8 cellular contexts compared by ENCODE assay signal in genomic region chr1:248873993-248874671, GRCh38. TPM values are rescaled to one million over a fixed set of nuclear protein-coding genes. Genes with fewer than 3 reads are reported as not detected.
DNase-seq lines count a peak whose midpoint lies in the region; ATAC-seq lines count a peak whose summit lies in the region.

No MANE protein-coding gene starts in this region.

- no peak overlapping the region for H3K14ac ChIP-seq in mesenchymal stem cell (ENCODE audit: low read length in 2 of 2)

- no peaks in the 10 kb centered on the region for H3K9me3 ChIP-seq in ectodermal cell (ENCODE audit: control insufficient read depth, low read length)
- no peaks in the 10 kb centered on the region for H3K9me3 ChIP-seq in mesenchymal stem cell (ENCODE audit: control insufficient read depth, low read length)

- H3K27ac Mint-ChIP-seq in activated CD4-positive, alpha-beta memory T cell treated with anti-CD3 and anti-CD28 coated beads for 36 hours = peak overlapping the region; percentile 92

- peaks cover 3% of the 10 kb centered on the region for H3K9me3 Mint-ChIP-seq in activated CD4-positive, alpha-beta memory T cell treated with anti-CD3 and anti-CD28 coated beads for 36 hours

- H3K36me3 Mint-ChIP-seq in activated CD4-positive, alpha-beta memory T cell treated with anti-CD3 and anti-CD28 coated beads for 36 hours = peaks cover 10% of the 10 kb centered on the region

- H3K4me3 Mint-ChIP-seq in activated CD4-positive, alpha-beta memory T cell treated with anti-CD3 and anti-CD28 coated beads for 36 hours = peak overlapping the region; percentile 91

- H3K4me1 ChIP-seq in ectodermal cell (ENCODE audit: control insufficient read depth, insufficient read depth, low read length) (no peaks in the 10 kb centered on the region), mesenchymal stem cell (ENCODE audit: control insufficient read depth, insufficient read depth, low read depth, low read length) (peaks cover 1% of the 10 kb centered on the region)

- POLR2A ChIA-PET in activated CD4-positive, alpha-beta memory T cell treated with anti-CD3 and anti-CD28 coated beads for 36 hours (lab: Charles Lee) = interaction anchor here (1.5 to 2.4 kb wide), 4 partner anchors 11 to 48 kb away, joined by 10 to 17 read pairs (median 12); partner anchors contain the start of genes SH3BP5L, ZNF672 and ZNF692

- no peak overlapping the region for H2AK5ac ChIP-seq in mesenchymal stem cell (ENCODE audit: low read length, severe bottlenecking)

- H4K8ac ChIP-seq in mesenchymal stem cell (ENCODE audit: low read length) = no peak overlapping the region

- no peaks in the 10 kb centered on the region for H3K36me3 ChIP-seq in ectodermal cell (ENCODE audit: control insufficient read depth, insufficient read depth, low read length)
- H3K36me3 ChIP-seq in mesenchymal stem cell (ENCODE audit: control insufficient read depth in 1 of 2, insufficient read depth in 2 of 2, low read depth in 1 of 2, low read length in 2 of 2) = no peaks in the 10 kb centered on the region

- H2BK15ac ChIP-seq in mesenchymal stem cell (ENCODE audit: low read depth, poor library complexity, severe bottlenecking) = no peak overlapping the region

- peaks cover 24% of the 10 kb centered on the region for H3K4me1 Mint-ChIP-seq in activated CD4-positive, alpha-beta memory T cell treated with anti-CD3 and anti-CD28 coated beads for 36 hours (ENCODE audit: low read depth)

- H3K79me1 ChIP-seq in mesenchymal stem cell (replicated peaks; ENCODE audit: low read length, poor library complexity, severe bottlenecking) = no peaks in the 10 kb centered on the region

- H4K91ac ChIP-seq in mesenchymal stem cell (ENCODE audit: low read length) = no peak overlapping the region

- H3K18ac ChIP-seq in mesenchymal stem cell (ENCODE audit: low read depth in 1 of 2, low read length in 2 of 2) = no peak overlapping the region

- peak overlapping the region; percentile 90 for H3K9ac ChIP-seq in mesenchymal stem cell (ENCODE audit: low read length)

- no peak overlapping the region for H3K4ac ChIP-seq in mesenchymal stem cell (ENCODE audit: low read depth in 1 of 2, low read length in 2 of 2)

- H2BK5ac ChIP-seq in mesenchymal stem cell (ENCODE audit: low read depth, low read length, poor library complexity, severe bottlenecking) = no peak overlapping the region

- H3K4me2 ChIP-seq in mesenchymal stem cell (ENCODE audit: low read length, poor library complexity, severe bottlenecking) = peak overlapping the region; percentile 46

- DNase-seq in AG08396 (ENCODE audit: low spot score) (peak; percentile 50), NCI-H748 treated with DMSO at 0.1 percent for 48 hours (lab: John Stamatoyannopoulos, UW) (peak; percentile 85), mesenchymal stem cell (no peak)
- peak; percentile 89 for DNase-seq in activated CD4-positive, alpha-beta memory T cell treated with anti-CD3 and anti-CD28 coated beads for 36 hours
- DNase-seq in stimulated activated CD4-positive, alpha-beta T cell treated with anti-CD3 and anti-CD28 coated beads, TNF-alpha, amount 100 ng/mL, for 48 hours (ENCODE audit: low read depth in 3 of 3) = peak; percentile 67 to 74 (median 72)

- H2AFZ ChIP-seq in mesenchymal stem cell (ENCODE audit: low read depth, low read length) = no peak overlapping the region

- ATAC-seq in GM19395 (IDR thresholded peaks at IDR 0.05; ENCODE audit: unreplicated experiment) = peak; percentile 72
- ATAC-seq in HG03520 (IDR thresholded peaks at IDR 0.05; ENCODE audit: unreplicated experiment) = peak; percentile 57

- peaks cover 8% of the 10 kb centered on the region for H3K27me3 Mint-ChIP-seq in activated CD4-positive, alpha-beta memory T cell treated with anti-CD3 and anti-CD28 coated beads for 36 hours

- intact Hi-C loops in activated CD4-positive, alpha-beta memory T cell treated with anti-CD3 and anti-CD28 coated beads for 36 hours (cut with micrococcal nuclease) = loop anchor here (1.0 kb wide), 5 partner anchors 11 to 48 kb away; partner anchors contain the start of genes PGBD2, ZNF672 and ZNF692

- H3K23ac ChIP-seq in mesenchymal stem cell (ENCODE audit: low read length in 2 of 2) = no peak overlapping the region

- WGBS in ectodermal cell, 2 experiments = 7 to 8% methylated on average over 24 of the region's 24 CpGs
- 6% methylated on average over 21 of the region's 24 CpGs for WGBS in mesenchymal stem cell

- no peaks in the 10 kb centered on the region for H3K27me3 ChIP-seq in ectodermal cell (ENCODE audit: control insufficient read depth, insufficient read depth, low read length, poor library complexity, severe bottlenecking)
- no peaks in the 10 kb centered on the region for H3K27me3 ChIP-seq in mesenchymal stem cell (ENCODE audit: control insufficient read depth in 1 of 2, insufficient read depth in 1 of 2, low read length in 2 of 2)

- CTCF ChIA-PET in activated CD4-positive, alpha-beta memory T cell treated with anti-CD3 and anti-CD28 coated beads for 36 hours (lab: Charles Lee) = interaction anchor here (0.8 to 2.4 kb wide), 3 partner anchors 15 to 48 kb away, joined by 3 to 22 read pairs (median 8); partner anchors contain the start of genes PGBD2, SH3BP5L and ZNF692

- H2BK120ac ChIP-seq in mesenchymal stem cell (ENCODE audit: low read depth, low read length) = no peak overlapping the region

- H2BK12ac ChIP-seq in mesenchymal stem cell (ENCODE audit: low read length in 2 of 2) = no peak overlapping the region

- H3K27ac ChIP-seq in ectodermal cell (ENCODE audit: insufficient read depth, low read depth, low read length, poor library complexity, severe bottlenecking) (peak overlapping the region; percentile 67), mesenchymal stem cell (ENCODE audit: low read length, poor library complexity, severe bottlenecking) (peak overlapping the region; percentile 49)

- peak overlapping the region; percentile 60 for H3K4me3 ChIP-seq in ectodermal cell (ENCODE audit: insufficient read depth, low read depth, low read length)
- peak overlapping the region; percentile 28 to 83 for H3K4me3 ChIP-seq in mesenchymal stem cell (ENCODE audit: insufficient read depth in 1 of 2, low read depth in 1 of 2, low read length in 2 of 2)

RNA-seq across cellular contexts. Expression of gene ZNF692, which starts 15.2 kb away (rescaled TPM):
- 10 to 100 TPM; 60.4 to 65.9 TPM for total RNA-seq in activated CD4-positive, alpha-beta memory T cell treated with anti-CD3 and anti-CD28 coated beads for 36 hours
- polyA plus RNA-seq in ectodermal cell (2013, experiment 1 of 4) = 63.6 TPM
- polyA plus RNA-seq in ectodermal cell (2013, experiment 2 of 4) = 47.8 TPM
- polyA plus RNA-seq in ectodermal cell (2013, experiment 3 of 4) = 58.8 TPM
- polyA plus RNA-seq in ectodermal cell (2013, experiment 4 of 4) = 66.0 TPM
- polyA plus RNA-seq in mesenchymal stem cell (2013, experiment 1 of 2) = 10.4 TPM
- 10.5 TPM for polyA plus RNA-seq in mesenchymal stem cell (2013, experiment 2 of 2)

RNA-seq across cellular contexts. Expression of gene PGBD2, which starts 31.9 kb away (rescaled TPM):
- total RNA-seq in activated CD4-positive, alpha-beta memory T cell treated with anti-CD3 and anti-CD28 coated beads for 36 hours = 1 to 10 TPM; 4.2 to 4.3 TPM
- 9.7 TPM for polyA plus RNA-seq in ectodermal cell (2013, experiment 1 of 4)
- 14.1 TPM for polyA plus RNA-seq in ectodermal cell (2013, experiment 2 of 4)
- 8.5 TPM for polyA plus RNA-seq in ectodermal cell (2013, experiment 3 of 4)
- 8.6 TPM for polyA plus RNA-seq in ectodermal cell (2013, experiment 4 of 4)
- polyA plus RNA-seq in mesenchymal stem cell (2013, experiment 1 of 2) = 1.7 TPM
- polyA plus RNA-seq in mesenchymal stem cell (2013, experiment 2 of 2) = 1.8 TPM

RNA-seq across cellular contexts. Expression of gene ZNF672, which starts 36.1 kb away (rescaled TPM):
- 10 to 100 TPM; 50.3 to 51.4 TPM for total RNA-seq in activated CD4-positive, alpha-beta memory T cell treated with anti-CD3 and anti-CD28 coated beads for 36 hours
- polyA plus RNA-seq in ectodermal cell (2013, experiment 1 of 4) = 38.3 TPM
- polyA plus RNA-seq in ectodermal cell (2013, experiment 2 of 4) = 31.5 TPM
- 28.3 TPM for polyA plus RNA-seq in ectodermal cell (2013, experiment 3 of 4)
- 29.7 TPM for polyA plus RNA-seq in ectodermal cell (2013, experiment 4 of 4)
- 14.5 TPM for polyA plus RNA-seq in mesenchymal stem cell (2013, experiment 1 of 2)
- 14.8 TPM for polyA plus RNA-seq in mesenchymal stem cell (2013, experiment 2 of 2)

RNA-seq across cellular contexts. Expression of gene SH3BP5L, which starts 48.4 kb away (rescaled TPM):
- 10 to 100 TPM; 19.7 to 19.9 TPM for total RNA-seq in activated CD4-positive, alpha-beta memory T cell treated with anti-CD3 and anti-CD28 coated beads for 36 hours
- polyA plus RNA-seq in ectodermal cell (2013, experiment 1 of 4) = 24.8 TPM
- polyA plus RNA-seq in ectodermal cell (2013, experiment 2 of 4) = 26.1 TPM
- 17.9 TPM for polyA plus RNA-seq in ectodermal cell (2013, experiment 3 of 4)
- polyA plus RNA-seq in ectodermal cell (2013, experiment 4 of 4) = 22.3 TPM
- polyA plus RNA-seq in mesenchymal stem cell (2013, experiment 1 of 2) = 9.3 TPM
- 9.7 TPM for polyA plus RNA-seq in mesenchymal stem cell (2013, experiment 2 of 2)
